ENCODE assay signal across 1 cellular context in the genomic region with DNA sequence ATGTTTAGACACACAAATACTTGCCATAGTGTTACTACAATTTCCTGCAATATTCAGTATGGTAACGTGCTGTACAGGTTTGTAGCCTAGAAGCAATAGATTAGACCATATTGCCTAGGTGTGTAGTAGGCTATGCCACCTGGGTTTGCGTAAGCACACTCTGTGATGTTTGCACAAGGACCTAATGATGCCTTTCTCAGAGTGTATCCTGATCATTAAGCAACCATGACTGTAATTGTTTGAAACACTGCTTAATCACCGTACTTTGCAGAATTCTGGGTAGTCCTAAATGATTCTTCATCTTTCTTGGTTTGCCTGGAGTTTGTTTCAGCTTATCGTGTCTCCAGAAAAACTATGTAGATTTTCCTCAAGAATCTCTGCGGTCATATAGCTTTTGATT.
TF ChIP-seq lines count a peak whose summit lies in the region.

No MANE protein-coding gene starts in this region.

TF ChIP-seq in GM23338, 12 proteins besides CTCF, POLR2A, EP300 and RAD21 (continued from another document):
- TF ChIP-seq, protein P1, sequence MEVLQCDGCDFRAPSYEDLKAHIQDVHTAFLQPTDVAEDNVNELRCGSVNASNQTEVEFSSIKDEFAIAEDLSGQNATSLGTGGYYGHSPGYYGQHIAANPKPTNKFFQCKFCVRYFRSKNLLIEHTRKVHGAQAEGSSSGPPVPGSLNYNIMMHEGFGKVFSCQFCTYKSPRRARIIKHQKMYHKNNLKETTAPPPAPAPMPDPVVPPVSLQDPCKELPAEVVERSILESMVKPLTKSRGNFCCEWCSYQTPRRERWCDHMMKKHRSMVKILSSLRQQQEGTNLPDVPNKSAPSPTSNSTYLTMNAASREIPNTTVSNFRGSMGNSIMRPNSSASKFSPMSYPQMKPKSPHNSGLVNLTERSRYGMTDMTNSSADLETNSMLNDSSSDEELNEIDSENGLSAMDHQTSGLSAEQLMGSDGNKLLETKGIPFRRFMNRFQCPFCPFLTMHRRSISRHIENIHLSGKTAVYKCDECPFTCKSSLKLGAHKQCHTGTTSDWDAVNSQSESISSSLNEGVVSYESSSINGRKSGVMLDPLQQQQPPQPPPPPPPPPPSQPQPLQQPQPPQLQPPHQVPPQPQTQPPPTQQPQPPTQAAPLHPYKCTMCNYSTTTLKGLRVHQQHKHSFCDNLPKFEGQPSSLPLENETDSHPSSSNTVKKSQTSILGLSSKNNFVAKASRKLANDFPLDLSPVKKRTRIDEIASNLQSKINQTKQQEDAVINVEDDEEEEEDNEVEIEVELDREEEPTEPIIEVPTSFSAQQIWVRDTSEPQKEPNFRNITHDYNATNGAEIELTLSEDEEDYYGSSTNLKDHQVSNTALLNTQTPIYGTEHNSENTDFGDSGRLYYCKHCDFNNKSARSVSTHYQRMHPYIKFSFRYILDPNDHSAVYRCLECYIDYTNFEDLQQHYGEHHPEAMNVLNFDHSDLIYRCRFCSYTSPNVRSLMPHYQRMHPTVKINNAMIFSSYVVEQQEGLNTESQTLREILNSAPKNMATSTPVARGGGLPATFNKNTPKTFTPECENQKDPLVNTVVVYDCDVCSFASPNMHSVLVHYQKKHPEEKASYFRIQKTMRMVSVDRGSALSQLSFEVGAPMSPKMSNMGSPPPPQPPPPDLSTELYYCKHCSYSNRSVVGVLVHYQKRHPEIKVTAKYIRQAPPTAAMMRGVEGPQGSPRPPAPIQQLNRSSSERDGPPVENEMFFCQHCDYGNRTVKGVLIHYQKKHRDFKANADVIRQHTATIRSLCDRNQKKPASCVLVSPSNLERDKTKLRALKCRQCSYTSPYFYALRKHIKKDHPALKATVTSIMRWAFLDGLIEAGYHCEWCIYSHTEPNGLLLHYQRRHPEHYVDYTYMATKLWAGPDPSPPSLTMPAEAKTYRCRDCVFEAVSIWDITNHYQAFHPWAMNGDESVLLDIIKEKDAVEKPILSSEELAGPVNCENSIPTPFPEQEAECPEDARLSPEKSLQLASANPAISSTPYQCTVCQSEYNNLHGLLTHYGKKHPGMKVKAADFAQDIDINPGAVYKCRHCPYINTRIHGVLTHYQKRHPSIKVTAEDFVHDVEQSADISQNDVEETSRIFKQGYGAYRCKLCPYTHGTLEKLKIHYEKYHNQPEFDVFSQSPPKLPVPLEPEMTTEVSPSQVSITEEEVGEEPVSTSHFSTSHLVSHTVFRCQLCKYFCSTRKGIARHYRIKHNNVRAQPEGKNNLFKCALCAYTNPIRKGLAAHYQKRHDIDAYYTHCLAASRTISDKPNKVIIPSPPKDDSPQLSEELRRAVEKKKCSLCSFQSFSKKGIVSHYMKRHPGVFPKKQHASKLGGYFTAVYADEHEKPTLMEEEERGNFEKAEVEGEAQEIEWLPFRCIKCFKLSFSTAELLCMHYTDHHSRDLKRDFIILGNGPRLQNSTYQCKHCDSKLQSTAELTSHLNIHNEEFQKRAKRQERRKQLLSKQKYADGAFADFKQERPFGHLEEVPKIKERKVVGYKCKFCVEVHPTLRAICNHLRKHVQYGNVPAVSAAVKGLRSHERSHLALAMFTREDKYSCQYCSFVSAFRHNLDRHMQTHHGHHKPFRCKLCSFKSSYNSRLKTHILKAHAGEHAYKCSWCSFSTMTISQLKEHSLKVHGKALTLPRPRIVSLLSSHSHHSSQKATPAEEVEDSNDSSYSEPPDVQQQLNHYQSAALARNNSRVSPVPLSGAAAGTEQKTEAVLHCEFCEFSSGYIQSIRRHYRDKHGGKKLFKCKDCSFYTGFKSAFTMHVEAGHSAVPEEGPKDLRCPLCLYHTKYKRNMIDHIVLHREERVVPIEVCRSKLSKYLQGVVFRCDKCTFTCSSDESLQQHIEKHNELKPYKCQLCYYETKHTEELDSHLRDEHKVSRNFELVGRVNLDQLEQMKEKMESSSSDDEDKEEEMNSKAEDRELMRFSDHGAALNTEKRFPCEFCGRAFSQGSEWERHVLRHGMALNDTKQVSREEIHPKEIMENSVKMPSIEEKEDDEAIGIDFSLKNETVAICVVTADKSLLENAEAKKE (CRISPR knock-in tag; IDR thresholded peaks at IDR 0.05) = no peak
- TF ChIP-seq JUNB (IDR thresholded peaks at IDR 0.05; ENCODE audit: unreplicated experiment) (no peak), ZNF114 (CRISPR knock-in tag; IDR thresholded peaks at IDR 0.05) (no peak), EZH2 (IDR thresholded peaks at IDR 0.05; ENCODE audit: low read depth, unreplicated experiment) (no peak), CREB1 (CRISPR knock-in tag; IDR thresholded peaks at IDR 0.05; ENCODE audit: low read depth) (no peak), STAT1 (IDR thresholded peaks at IDR 0.05; ENCODE audit: unreplicated experiment) (no peak), EZH2phosphoT487 (IDR thresholded peaks at IDR 0.05; ENCODE audit: unreplicated experiment) (no peak), NANOG (IDR thresholded peaks at IDR 0.05; ENCODE audit: borderline replicate concordance) (no peak)
- TF ChIP-seq, protein P2, sequence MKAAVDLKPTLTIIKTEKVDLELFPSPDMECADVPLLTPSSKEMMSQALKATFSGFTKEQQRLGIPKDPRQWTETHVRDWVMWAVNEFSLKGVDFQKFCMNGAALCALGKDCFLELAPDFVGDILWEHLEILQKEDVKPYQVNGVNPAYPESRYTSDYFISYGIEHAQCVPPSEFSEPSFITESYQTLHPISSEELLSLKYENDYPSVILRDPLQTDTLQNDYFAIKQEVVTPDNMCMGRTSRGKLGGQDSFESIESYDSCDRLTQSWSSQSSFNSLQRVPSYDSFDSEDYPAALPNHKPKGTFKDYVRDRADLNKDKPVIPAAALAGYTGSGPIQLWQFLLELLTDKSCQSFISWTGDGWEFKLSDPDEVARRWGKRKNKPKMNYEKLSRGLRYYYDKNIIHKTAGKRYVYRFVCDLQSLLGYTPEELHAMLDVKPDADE (IDR thresholded peaks at IDR 0.05) = no peak
- TF ChIP-seq, protein P3, sequence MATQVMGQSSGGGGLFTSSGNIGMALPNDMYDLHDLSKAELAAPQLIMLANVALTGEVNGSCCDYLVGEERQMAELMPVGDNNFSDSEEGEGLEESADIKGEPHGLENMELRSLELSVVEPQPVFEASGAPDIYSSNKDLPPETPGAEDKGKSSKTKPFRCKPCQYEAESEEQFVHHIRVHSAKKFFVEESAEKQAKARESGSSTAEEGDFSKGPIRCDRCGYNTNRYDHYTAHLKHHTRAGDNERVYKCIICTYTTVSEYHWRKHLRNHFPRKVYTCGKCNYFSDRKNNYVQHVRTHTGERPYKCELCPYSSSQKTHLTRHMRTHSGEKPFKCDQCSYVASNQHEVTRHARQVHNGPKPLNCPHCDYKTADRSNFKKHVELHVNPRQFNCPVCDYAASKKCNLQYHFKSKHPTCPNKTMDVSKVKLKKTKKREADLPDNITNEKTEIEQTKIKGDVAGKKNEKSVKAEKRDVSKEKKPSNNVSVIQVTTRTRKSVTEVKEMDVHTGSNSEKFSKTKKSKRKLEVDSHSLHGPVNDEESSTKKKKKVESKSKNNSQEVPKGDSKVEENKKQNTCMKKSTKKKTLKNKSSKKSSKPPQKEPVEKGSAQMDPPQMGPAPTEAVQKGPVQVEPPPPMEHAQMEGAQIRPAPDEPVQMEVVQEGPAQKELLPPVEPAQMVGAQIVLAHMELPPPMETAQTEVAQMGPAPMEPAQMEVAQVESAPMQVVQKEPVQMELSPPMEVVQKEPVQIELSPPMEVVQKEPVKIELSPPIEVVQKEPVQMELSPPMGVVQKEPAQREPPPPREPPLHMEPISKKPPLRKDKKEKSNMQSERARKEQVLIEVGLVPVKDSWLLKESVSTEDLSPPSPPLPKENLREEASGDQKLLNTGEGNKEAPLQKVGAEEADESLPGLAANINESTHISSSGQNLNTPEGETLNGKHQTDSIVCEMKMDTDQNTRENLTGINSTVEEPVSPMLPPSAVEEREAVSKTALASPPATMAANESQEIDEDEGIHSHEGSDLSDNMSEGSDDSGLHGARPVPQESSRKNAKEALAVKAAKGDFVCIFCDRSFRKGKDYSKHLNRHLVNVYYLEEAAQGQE (IDR thresholded peaks at IDR 0.05; ENCODE audit: unreplicated experiment) = no peak
